ENCODE assay signal across 8 cellular contexts in the genomic region with DNA sequence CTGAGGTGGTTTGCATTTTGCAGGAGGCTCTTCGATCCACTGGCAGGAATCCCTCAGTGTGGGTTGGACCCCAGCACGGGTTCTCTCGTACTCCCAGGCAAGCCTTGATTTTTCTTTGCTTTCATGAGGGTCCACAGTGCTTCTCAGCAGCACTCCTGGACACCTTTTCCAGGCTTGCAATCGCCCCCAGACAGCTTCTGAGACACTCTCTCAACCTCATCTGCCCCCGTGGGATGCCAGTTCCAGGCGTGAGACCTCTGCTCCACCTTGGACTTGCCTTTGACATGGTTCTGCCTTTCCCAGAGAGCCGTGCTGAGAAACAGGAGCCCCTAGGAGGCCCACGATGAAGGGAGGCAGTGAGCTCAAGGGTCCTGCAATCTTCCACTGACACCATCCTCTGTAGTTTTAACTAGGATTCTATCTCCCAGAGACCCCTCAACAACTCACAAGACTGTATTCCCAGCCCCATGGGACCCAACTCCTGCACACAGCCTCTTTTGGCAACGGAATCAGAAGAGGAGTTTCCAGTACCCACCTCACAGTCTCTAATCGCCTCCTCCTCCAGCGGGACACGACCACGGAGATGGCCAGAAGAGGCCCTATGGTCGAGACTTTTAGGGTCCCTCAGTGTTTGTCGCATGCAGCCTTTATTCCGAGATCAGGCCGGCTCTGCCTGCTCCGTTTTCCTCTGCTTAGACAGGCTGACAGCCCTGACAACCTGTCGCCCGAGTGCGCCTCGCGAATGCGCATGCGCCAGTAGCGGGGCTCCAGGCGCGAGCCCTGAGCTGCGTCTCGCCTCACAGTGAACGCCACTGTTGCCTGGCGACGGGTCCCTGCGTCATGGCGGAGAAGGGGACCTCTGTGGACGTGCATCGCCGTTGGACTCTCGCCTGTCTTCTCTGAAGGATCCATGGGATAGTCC. TPM values are rescaled to one million over a fixed set of nuclear protein-coding genes. Genes with fewer than 3 reads are reported as not detected.
DNase-seq lines count a peak whose midpoint lies in the region; ATAC-seq and TF ChIP-seq lines count a peak whose summit lies in the region.

No MANE protein-coding gene starts in this region.

- peaks cover 4% of the 10 kb centered on the region for H3K4me1 Mint-ChIP-seq in activated CD8-positive, alpha-beta T cell treated with anti-CD3 and anti-CD28 coated beads for 36 hours (ENCODE audit: low read depth)
- no peaks in the 10 kb centered on the region for H3K4me1 Mint-ChIP-seq in endodermal cell

- peak; percentile 87 for DNase-seq in BE2C
- DNase-seq in NCI-H146 treated with DMSO at 0.1 percent for 48 hours (lab: John Stamatoyannopoulos, UW; ENCODE audit: unreplicated experiment), result peak; percentile 55
- peak; percentile 79 for DNase-seq in activated CD8-positive, alpha-beta T cell treated with anti-CD3 and anti-CD28 coated beads for 36 hours
- DNase-seq in endodermal cell, result peak; percentile 47
- DNase-seq in stimulated activated CD8-positive, alpha-beta memory T cell treated with anti-CD3 and anti-CD28 coated beads, Interleukin-15, amount 100 ng/mL, for 4 hours (ENCODE audit: low read depth in 2 of 2), result peak; percentile 41 to 49
- no peak for DNase-seq in OCI-M2 (lab: John Stamatoyannopoulos, UW; ENCODE audit: unreplicated experiment)
- no peak for DNase-seq in GM19238 (ENCODE audit: insufficient read length, low spot score)

- H3K4me3 ChIP-seq in BE2C (ENCODE audit: low read depth, low read length) (peak overlapping the region; percentile 65), endodermal cell (ENCODE audit: low read length) (peak overlapping the region; percentile 65), mononuclear cell (ENCODE audit: low read length) (peak overlapping the region; percentile 4)

- peaks cover 19% of the 10 kb centered on the region for H3K27me3 Mint-ChIP-seq in activated CD8-positive, alpha-beta T cell treated with anti-CD3 and anti-CD28 coated beads for 36 hours
- peaks cover 53% of the 10 kb centered on the region for H3K27me3 Mint-ChIP-seq in endodermal cell (ENCODE audit: insufficient read depth)

- H3K27me3 ChIP-seq in BE2C, result no peaks in the 10 kb centered on the region
- peaks cover 30% of the 10 kb centered on the region for H3K27me3 ChIP-seq in endodermal cell (ENCODE audit: control insufficient read depth, insufficient read depth, low read length, poor library complexity, severe bottlenecking)
- H3K27me3 ChIP-seq in mononuclear cell (ENCODE audit: insufficient read depth, low read length), result peaks cover 2% of the 10 kb centered on the region

- H3K27ac Mint-ChIP-seq in activated CD8-positive, alpha-beta T cell treated with anti-CD3 and anti-CD28 coated beads for 36 hours, result no peak overlapping the region
- no peak overlapping the region for H3K27ac Mint-ChIP-seq in endodermal cell

- no peaks in the 10 kb centered on the region for H3K4me1 ChIP-seq in BE2C
- H3K4me1 ChIP-seq in endodermal cell (ENCODE audit: control insufficient read depth, insufficient read depth, low read length), result no peaks in the 10 kb centered on the region
- no peaks in the 10 kb centered on the region for H3K4me1 ChIP-seq in mononuclear cell (ENCODE audit: insufficient read depth, low read length)

- TF ChIP-seq CTCF in BE2C (IDR thresholded peaks at IDR 0.05; ENCODE audit: low read depth, low read length) (no peak), endodermal cell (conservative IDR thresholded peaks at IDR 0.05) (no peak)
- TF ChIP-seq CTCF in activated CD8-positive, alpha-beta T cell treated with anti-CD3 and anti-CD28 coated beads for 36 hours (IDR thresholded peaks at IDR 0.05), result no peak

- POLR2A ChIA-PET in activated CD8-positive, alpha-beta T cell treated with anti-CD3 and anti-CD28 coated beads for 36 hours (lab: Charles Lee), result no interaction called here

- peak overlapping the region; percentile 60 for H3K4me3 Mint-ChIP-seq in activated CD8-positive, alpha-beta T cell treated with anti-CD3 and anti-CD28 coated beads for 36 hours
- H3K4me3 Mint-ChIP-seq in endodermal cell, result peak overlapping the region; percentile 31

- no peaks in the 10 kb centered on the region for H3K36me3 ChIP-seq in BE2C
- no peaks in the 10 kb centered on the region for H3K36me3 ChIP-seq in endodermal cell (ENCODE audit: control insufficient read depth, insufficient read depth, low read length)

- no peak overlapping the region for H3K9ac ChIP-seq in endodermal cell (ENCODE audit: extremely low read depth, low read length, poor library complexity, severe bottlenecking)

- H3K9me3 ChIP-seq in BE2C (no peaks in the 10 kb centered on the region; the same call in 1 of the 2 replicates), endodermal cell (ENCODE audit: control insufficient read depth, low read length) (no peaks in the 10 kb centered on the region), mononuclear cell (ENCODE audit: low read depth, low read length) (no peaks in the 10 kb centered on the region)

- peak; percentile 90 for ATAC-seq in activated CD8-positive, alpha-beta T cell treated with anti-CD3 and anti-CD28 coated beads for 36 hours

- peaks cover 5% of the 10 kb centered on the region for H3K9me3 Mint-ChIP-seq in activated CD8-positive, alpha-beta T cell treated with anti-CD3 and anti-CD28 coated beads for 36 hours
- H3K9me3 Mint-ChIP-seq in endodermal cell, result peaks cover 79% of the 10 kb centered on the region

- intact Hi-C loops in activated CD8-positive, alpha-beta T cell treated with anti-CD3 and anti-CD28 coated beads for 36 hours (cut with micrococcal nuclease), result no loop called here

- CTCF ChIA-PET in activated CD8-positive, alpha-beta T cell treated with anti-CD3 and anti-CD28 coated beads for 36 hours (lab: Charles Lee), result interaction anchor here (0.7 kb wide), 1 partner anchor 11 kb away, joined by 3 read pairs; no protein-coding TSS in a partner anchor

- no peaks in the 10 kb centered on the region for H3K36me3 Mint-ChIP-seq in activated CD8-positive, alpha-beta T cell treated with anti-CD3 and anti-CD28 coated beads for 36 hours (ENCODE audit: low read depth)
- no peaks in the 10 kb centered on the region for H3K36me3 Mint-ChIP-seq in endodermal cell (ENCODE audit: low read depth)

- no peak overlapping the region for H3K27ac ChIP-seq in endodermal cell (ENCODE audit: low read depth, low read length)

- 25 to 26% methylated on average over 18 to 39 of the region's 39 CpGs for WGBS in endodermal cell (ENCODE audit: insufficient coverage in 1 of 2, insufficient read length in 1 of 2), 2 experiments

RNA-seq across cellular contexts. Expression of gene ZNF273, which starts 26.0 kb away (rescaled TPM):
- polyA plus RNA-seq in BE2C (2012; ENCODE audit: insufficient read depth, insufficient read length, low read depth), result 1.7 TPM
- 10 to 100 TPM; 11.3 to 11.9 TPM for total RNA-seq in activated CD8-positive, alpha-beta T cell treated with anti-CD3 and anti-CD28 coated beads for 36 hours
- 10 to 100 TPM; 15.5 to 20.5 TPM for total RNA-seq in endodermal cell
- polyA plus RNA-seq in endodermal cell (2013, experiment 1 of 2), result 16.2 TPM
- polyA plus RNA-seq in endodermal cell (2013, experiment 2 of 2), result 16.7 TPM
- 16.2 TPM for total RNA-seq in mononuclear cell

Comparison
In these comparisons a context has a peak if more than half of its experiments do, and no peak if none do; other contexts are left out.
1. DNase-seq: peak in BE2C (single experiment), NCI-H146 treated with DMSO at 0.1 percent for 48 hours (single experiment), activated CD8-positive, alpha-beta T cell treated with anti-CD3 and anti-CD28 coated beads for 36 hours (single experiment), endodermal cell (single experiment) and stimulated activated CD8-positive, alpha-beta memory T cell treated with anti-CD3 and anti-CD28 coated beads, Interleukin-15, amount 100 ng/mL, for 4 hours (2 of 2); none in OCI-M2 (single experiment) and GM19238 (single experiment).
2. H3K4me3 ChIP-seq: peak in every context shown above with its lines; median percentile 65 in BE2C; 65 in endodermal cell; 4 in mononuclear cell.